In the genomic region with DNA sequence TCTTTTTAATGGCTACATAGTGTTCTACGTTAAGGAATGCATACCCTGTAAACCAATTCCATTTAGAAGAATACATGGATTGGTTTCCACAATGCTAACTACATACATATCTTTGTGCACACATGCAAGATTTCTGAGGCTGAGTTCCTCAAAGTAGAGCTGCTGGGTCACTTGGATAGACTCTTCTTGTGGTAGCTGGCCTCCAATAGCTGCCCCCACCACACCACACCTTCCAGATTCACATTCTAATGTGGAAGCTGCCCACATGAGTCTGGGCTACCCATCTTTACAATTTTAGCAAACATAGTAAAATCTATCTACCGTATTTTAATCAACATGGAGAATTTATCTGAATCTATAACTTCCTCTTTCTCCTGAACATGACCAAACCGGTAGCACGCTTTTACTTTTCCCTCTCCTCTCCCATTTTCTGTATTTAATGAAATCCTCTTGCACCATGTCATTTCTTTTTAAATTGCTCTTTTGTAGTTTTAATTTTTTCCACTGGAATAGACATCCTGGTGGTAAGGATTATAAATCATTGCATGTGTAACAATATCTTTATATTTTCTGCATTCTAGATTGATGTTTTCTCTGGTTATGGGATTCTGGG, we compare ENCODE assay signal across 1 cellular context.
TF ChIP-seq lines count a peak whose summit lies in the region.

No MANE protein-coding gene starts in this region.

TF ChIP-seq in K562, 482 proteins besides CTCF, POLR2A, EP300 and RAD21 (continued from another document and continues in another):
- TF ChIP-seq ZMIZ1 (IDR thresholded peaks at IDR 0.05; ENCODE audit: low read depth in 2 of 2, low read length in 2 of 2) (no peak), TBP (optimal IDR thresholded peaks at IDR 0.05; ENCODE audit: low read depth, low read length) (no peak), ZNF253 (CRISPR knock-in tag; conservative IDR thresholded peaks at IDR 0.05) (no peak), THAP12 (CRISPR knock-in tag; IDR thresholded peaks at IDR 0.05) (no peak), ZC3H11A (IDR thresholded peaks at IDR 0.05; ENCODE audit: low read depth, low read length) (no peak), RHOXF2B (CRISPR knock-in tag; conservative IDR thresholded peaks at IDR 0.05) (no peak), EGR1 (conservative IDR thresholded peaks at IDR 0.05) (no peak), POLR2B (IDR thresholded peaks at IDR 0.05; ENCODE audit: low read depth, partially characterized antibody) (no peak), SAFB2 (IDR thresholded peaks at IDR 0.05; ENCODE audit: borderline replicate concordance, low read depth, low read length, severe bottlenecking) (no peak), NR2F6 (CRISPR knock-in tag; IDR thresholded peaks at IDR 0.05) (no peak), ERF (CRISPR knock-in tag; IDR thresholded peaks at IDR 0.05) (no peak), ARID1B (IDR thresholded peaks at IDR 0.05) (no peak), ZNF79 (CRISPR knock-in tag; IDR thresholded peaks at IDR 0.05; ENCODE audit: low read depth) (no peak), SMC3 (conservative IDR thresholded peaks at IDR 0.05; ENCODE audit: insufficient read depth, low read depth, low read length) (no peak), MYNN (IDR thresholded peaks at IDR 0.05) (no peak), MYNN (CRISPR knock-in tag; IDR thresholded peaks at IDR 0.05) (no peak), GATAD2A (IDR thresholded peaks at IDR 0.05) (0 out of 2 replicates have a peak, but pooled peaks have one; percentile 39), ZNF175 (CRISPR knock-in tag; IDR thresholded peaks at IDR 0.05; ENCODE audit: low read depth) (peak; percentile 54; the same call in 1 of the 2 replicates), TCF3 (CRISPR knock-in tag; IDR thresholded peaks at IDR 0.05) (peak; percentile 32), ZNF232 (CRISPR knock-in tag; IDR thresholded peaks at IDR 0.05) (no peak), RBM34 (IDR thresholded peaks at IDR 0.05; ENCODE audit: borderline replicate concordance, insufficient read depth, low read length) (no peak), E2F5 (CRISPR knock-in tag; IDR thresholded peaks at IDR 0.05) (no peak), OTX1 (CRISPR knock-in tag; IDR thresholded peaks at IDR 0.05) (0 out of 2 replicates have a peak, but pooled peaks have one; percentile 41), JUND (IDR thresholded peaks at IDR 0.05; ENCODE audit: borderline replicate concordance, low read depth, low read length) (no peak), JUND (tag; IDR thresholded peaks at IDR 0.05; ENCODE audit: borderline replicate concordance, low read depth, low read length) (0 out of 3 replicates have a peak, but pooled peaks have one; percentile 6), ATF7 (IDR thresholded peaks at IDR 0.05) (no peak), MEF2A (IDR thresholded peaks at IDR 0.05; ENCODE audit: control insufficient read depth, low read depth, low read length) (no peak), TEAD2 (tag; IDR thresholded peaks at IDR 0.05) (peak; percentile 66; the same call in 1 of the 2 replicates), FOXA3 (CRISPR knock-in tag; conservative IDR thresholded peaks at IDR 0.05 in 1 of 2, IDR thresholded peaks at IDR 0.05 in 1 of 2) (no peak; a peak in 1 of 4 replicates), CREM (IDR thresholded peaks at IDR 0.05; ENCODE audit: low read depth) (no peak), CHCHD3 (CRISPR knock-in tag; IDR thresholded peaks at IDR 0.05) (no peak), CEBPZ (IDR thresholded peaks at IDR 0.05; ENCODE audit: borderline replicate concordance, low read depth, low read length) (no peak), DDX20 (tag; IDR thresholded peaks at IDR 0.05; ENCODE audit: low read depth) (no peak), FOXP1 (CRISPR knock-in tag; IDR thresholded peaks at IDR 0.05) (no peak), EHMT2 (IDR thresholded peaks at IDR 0.05) (no peak), POLR3A (IDR thresholded peaks at IDR 0.05; ENCODE audit: borderline replicate concordance, extremely low read depth, insufficient read depth, insufficient read length) (no peak), TAL1 (IDR thresholded peaks at IDR 0.05) (no peak)
- TF ChIP-seq, protein P1, sequence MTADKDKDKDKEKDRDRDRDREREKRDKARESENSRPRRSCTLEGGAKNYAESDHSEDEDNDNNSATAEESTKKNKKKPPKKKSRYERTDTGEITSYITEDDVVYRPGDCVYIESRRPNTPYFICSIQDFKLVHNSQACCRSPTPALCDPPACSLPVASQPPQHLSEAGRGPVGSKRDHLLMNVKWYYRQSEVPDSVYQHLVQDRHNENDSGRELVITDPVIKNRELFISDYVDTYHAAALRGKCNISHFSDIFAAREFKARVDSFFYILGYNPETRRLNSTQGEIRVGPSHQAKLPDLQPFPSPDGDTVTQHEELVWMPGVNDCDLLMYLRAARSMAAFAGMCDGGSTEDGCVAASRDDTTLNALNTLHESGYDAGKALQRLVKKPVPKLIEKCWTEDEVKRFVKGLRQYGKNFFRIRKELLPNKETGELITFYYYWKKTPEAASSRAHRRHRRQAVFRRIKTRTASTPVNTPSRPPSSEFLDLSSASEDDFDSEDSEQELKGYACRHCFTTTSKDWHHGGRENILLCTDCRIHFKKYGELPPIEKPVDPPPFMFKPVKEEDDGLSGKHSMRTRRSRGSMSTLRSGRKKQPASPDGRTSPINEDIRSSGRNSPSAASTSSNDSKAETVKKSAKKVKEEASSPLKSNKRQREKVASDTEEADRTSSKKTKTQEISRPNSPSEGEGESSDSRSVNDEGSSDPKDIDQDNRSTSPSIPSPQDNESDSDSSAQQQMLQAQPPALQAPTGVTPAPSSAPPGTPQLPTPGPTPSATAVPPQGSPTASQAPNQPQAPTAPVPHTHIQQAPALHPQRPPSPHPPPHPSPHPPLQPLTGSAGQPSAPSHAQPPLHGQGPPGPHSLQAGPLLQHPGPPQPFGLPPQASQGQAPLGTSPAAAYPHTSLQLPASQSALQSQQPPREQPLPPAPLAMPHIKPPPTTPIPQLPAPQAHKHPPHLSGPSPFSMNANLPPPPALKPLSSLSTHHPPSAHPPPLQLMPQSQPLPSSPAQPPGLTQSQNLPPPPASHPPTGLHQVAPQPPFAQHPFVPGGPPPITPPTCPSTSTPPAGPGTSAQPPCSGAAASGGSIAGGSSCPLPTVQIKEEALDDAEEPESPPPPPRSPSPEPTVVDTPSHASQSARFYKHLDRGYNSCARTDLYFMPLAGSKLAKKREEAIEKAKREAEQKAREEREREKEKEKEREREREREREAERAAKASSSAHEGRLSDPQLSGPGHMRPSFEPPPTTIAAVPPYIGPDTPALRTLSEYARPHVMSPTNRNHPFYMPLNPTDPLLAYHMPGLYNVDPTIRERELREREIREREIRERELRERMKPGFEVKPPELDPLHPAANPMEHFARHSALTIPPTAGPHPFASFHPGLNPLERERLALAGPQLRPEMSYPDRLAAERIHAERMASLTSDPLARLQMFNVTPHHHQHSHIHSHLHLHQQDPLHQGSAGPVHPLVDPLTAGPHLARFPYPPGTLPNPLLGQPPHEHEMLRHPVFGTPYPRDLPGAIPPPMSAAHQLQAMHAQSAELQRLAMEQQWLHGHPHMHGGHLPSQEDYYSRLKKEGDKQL (CRISPR knock-in tag; IDR thresholded peaks at IDR 0.05; ENCODE audit: borderline replicate concordance): no peak
- TF ChIP-seq, protein P2, sequence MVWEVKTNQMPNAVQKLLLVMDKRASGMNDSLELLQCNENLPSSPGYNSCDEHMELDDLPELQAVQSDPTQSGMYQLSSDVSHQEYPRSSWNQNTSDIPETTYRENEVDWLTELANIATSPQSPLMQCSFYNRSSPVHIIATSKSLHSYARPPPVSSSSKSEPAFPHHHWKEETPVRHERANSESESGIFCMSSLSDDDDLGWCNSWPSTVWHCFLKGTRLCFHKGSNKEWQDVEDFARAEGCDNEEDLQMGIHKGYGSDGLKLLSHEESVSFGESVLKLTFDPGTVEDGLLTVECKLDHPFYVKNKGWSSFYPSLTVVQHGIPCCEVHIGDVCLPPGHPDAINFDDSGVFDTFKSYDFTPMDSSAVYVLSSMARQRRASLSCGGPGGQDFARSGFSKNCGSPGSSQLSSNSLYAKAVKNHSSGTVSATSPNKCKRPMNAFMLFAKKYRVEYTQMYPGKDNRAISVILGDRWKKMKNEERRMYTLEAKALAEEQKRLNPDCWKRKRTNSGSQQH (CRISPR knock-in tag; IDR thresholded peaks at IDR 0.05): no peak
- TF ChIP-seq, protein P3, sequence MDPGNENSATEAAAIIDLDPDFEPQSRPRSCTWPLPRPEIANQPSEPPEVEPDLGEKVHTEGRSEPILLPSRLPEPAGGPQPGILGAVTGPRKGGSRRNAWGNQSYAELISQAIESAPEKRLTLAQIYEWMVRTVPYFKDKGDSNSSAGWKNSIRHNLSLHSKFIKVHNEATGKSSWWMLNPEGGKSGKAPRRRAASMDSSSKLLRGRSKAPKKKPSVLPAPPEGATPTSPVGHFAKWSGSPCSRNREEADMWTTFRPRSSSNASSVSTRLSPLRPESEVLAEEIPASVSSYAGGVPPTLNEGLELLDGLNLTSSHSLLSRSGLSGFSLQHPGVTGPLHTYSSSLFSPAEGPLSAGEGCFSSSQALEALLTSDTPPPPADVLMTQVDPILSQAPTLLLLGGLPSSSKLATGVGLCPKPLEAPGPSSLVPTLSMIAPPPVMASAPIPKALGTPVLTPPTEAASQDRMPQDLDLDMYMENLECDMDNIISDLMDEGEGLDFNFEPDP (CRISPR knock-in tag; IDR thresholded peaks at IDR 0.05): no peak
- TF ChIP-seq, protein P4, sequence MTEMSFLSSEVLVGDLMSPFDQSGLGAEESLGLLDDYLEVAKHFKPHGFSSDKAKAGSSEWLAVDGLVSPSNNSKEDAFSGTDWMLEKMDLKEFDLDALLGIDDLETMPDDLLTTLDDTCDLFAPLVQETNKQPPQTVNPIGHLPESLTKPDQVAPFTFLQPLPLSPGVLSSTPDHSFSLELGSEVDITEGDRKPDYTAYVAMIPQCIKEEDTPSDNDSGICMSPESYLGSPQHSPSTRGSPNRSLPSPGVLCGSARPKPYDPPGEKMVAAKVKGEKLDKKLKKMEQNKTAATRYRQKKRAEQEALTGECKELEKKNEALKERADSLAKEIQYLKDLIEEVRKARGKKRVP (CRISPR knock-in tag; IDR thresholded peaks at IDR 0.05): no peak
